ENCODE assay signal across 3 cellular contexts in genomic region chr21:41980561-41980960, GRCh38.
"Had no signal": no experiment of that assay in that cellular context is flagged by ENCODE, and none has a peak within 500 bp of the region (broad histone marks: within the 10 kb centered on the region; RNA-seq: fewer than 3 reads in every experiment).

No MANE protein-coding gene starts in this region.

- DNase-seq: GDM1, GF-D8 had no signal

- ATAC-seq: GM12878 had no signal

- H3K4me3 ChIP-seq: GM12878 had no signal
